In the genomic region with DNA sequence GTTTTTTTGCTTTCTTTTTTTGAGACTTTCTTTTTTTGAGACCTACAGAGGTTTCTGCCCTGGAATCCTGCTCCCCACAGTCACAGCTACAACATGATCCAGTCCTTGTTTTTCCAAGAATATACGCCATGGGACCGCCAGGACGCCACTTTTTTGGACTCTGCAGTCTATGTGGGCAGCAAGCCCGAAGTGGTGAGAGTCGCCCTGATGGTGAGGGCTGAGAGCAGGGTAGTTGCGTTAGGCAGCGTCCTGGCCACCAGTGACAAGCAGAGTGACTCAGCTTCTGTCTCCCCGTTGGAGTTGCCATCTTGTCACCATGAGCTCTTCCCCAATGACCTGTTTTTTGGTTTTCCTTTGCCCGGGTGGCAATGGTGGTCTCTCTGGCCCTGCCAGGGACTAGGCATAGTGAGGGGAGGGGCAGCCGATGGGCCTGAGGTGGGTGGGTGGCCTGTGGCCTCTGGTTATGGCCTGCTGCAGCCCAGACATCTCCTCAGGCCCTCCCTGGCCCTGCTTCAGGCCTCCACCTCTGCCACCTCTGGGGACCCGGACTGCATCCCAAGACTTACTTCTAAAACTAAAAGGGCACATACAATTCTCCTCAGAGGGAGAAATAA, we compare ENCODE assay signal across 8 cellular contexts.
"Had no signal": no experiment of that assay in that cellular context is flagged by ENCODE, and none has a peak within 500 bp of the region (broad histone marks: within the 10 kb centered on the region; RNA-seq: fewer than 3 reads in every experiment).

No MANE protein-coding gene starts in this region.

- H3K4me3 ChIP-seq: GM12878 had no signal

- DNase-seq: GDM1, GF-D8 had no signal

- FAIRE-seq: G401.6, GM12878, GM12891, GM12892, GM18507, GM19239 had no signal
